8 cellular contexts compared by ENCODE assay signal in genomic region chr14:55191881-55192616, GRCh38. TPM values are rescaled to one million over a fixed set of nuclear protein-coding genes. Genes with fewer than 3 reads are reported as not detected.
DNase-seq lines count a peak whose midpoint lies in the region; ATAC-seq and TF ChIP-seq lines count a peak whose summit lies in the region.

No MANE protein-coding gene starts in this region.

- WGBS in hepatocyte (ENCODE audit: low lambda C conversion rate, missing lambda C conversion rate) = 42% methylated on average over 16 of the region's 16 CpGs

- H3K36me3 ChIP-seq in hepatocyte (replicated peaks; ENCODE audit: insufficient read depth, low read depth) = no peaks in the 10 kb centered on the region

- H3K9me3 ChIP-seq in T-helper 17 cell (ENCODE audit: control insufficient read depth, low read length, poor library complexity, severe bottlenecking) (no peaks in the 10 kb centered on the region), hepatocyte (ENCODE audit: low read depth) (no peaks in the 10 kb centered on the region)

- H3K27me3 Mint-ChIP-seq in T-helper 17 cell = no peaks in the 10 kb centered on the region
- no peaks in the 10 kb centered on the region for H3K27me3 Mint-ChIP-seq in stimulated activated naive B cell treated with anti-CD40 and anti-IgM and Interleukin-4, amounts not matched to agents 10 μg/mL and 1 μg/mL and 100 μg/mL, for 72 hours

- H4K20me1 ChIP-seq in hepatocyte (ENCODE audit: insufficient read depth, poor library complexity, severe bottlenecking) = no peaks in the 10 kb centered on the region

- H3K4me1 ChIP-seq in hepatocyte (ENCODE audit: insufficient read depth) = no peaks in the 10 kb centered on the region

- peaks cover 0 to 4% of the 10 kb centered on the region in 2 donors for H3K9me3 Mint-ChIP-seq in stimulated activated naive B cell treated with anti-CD40 and anti-IgM and Interleukin-4, amounts not matched to agents 10 μg/mL and 1 μg/mL and 100 μg/mL, for 72 hours

- ATAC-seq in GM21576 (IDR thresholded peaks at IDR 0.05; ENCODE audit: unreplicated experiment) = peak; percentile 24
- ATAC-seq in T-helper 17 cell = no peak
- no peak for ATAC-seq in stimulated activated naive B cell treated with anti-CD40 and anti-IgM and Interleukin-4, amounts not matched to agents 10 μg/mL and 1 μg/mL and 100 μg/mL, for 72 hours (replicated peaks)
- ATAC-seq in GM19397 (IDR thresholded peaks at IDR 0.05; ENCODE audit: unreplicated experiment) = no peak

- peak overlapping the region; percentile 95 for H3K4me3 Mint-ChIP-seq in T-helper 17 cell
- peak overlapping the region; percentile 83 to 84 for H3K4me3 Mint-ChIP-seq in stimulated activated naive B cell treated with anti-CD40 and anti-IgM and Interleukin-4, amounts not matched to agents 10 μg/mL and 1 μg/mL and 100 μg/mL, for 72 hours

- H3K4me1 Mint-ChIP-seq in T-helper 17 cell = peaks cover 21% of the 10 kb centered on the region
- peaks cover 5 to 7% of the 10 kb centered on the region in 2 donors for H3K4me1 Mint-ChIP-seq in stimulated activated naive B cell treated with anti-CD40 and anti-IgM and Interleukin-4, amounts not matched to agents 10 μg/mL and 1 μg/mL and 100 μg/mL, for 72 hours

- no peaks in the 10 kb centered on the region for H3K27me3 ChIP-seq in hepatocyte

- peak overlapping the region; percentile 72 for H3K4me2 ChIP-seq in hepatocyte

- H3K9me2 ChIP-seq in hepatocyte (replicated peaks; ENCODE audit: insufficient read depth) = no peaks in the 10 kb centered on the region

- H3K4me3 ChIP-seq in AG10803 (ENCODE audit: low read length) = peak overlapping the region; percentile 91
- peak overlapping the region; percentile 40 for H3K4me3 ChIP-seq in hepatocyte

- H3K36me3 Mint-ChIP-seq in T-helper 17 cell (ENCODE audit: low read depth) = no peaks in the 10 kb centered on the region
- no peaks in the 10 kb centered on the region for H3K36me3 Mint-ChIP-seq in stimulated activated naive B cell treated with anti-CD40 and anti-IgM and Interleukin-4, amounts not matched to agents 10 μg/mL and 1 μg/mL and 100 μg/mL, for 72 hours

- peak; percentile 5 for DNase-seq in AG10803 (ENCODE audit: low read depth)
- DNase-seq in T-helper 17 cell = no peak
- peak; percentile 5 for DNase-seq in hepatocyte (ENCODE audit: low spot score)
- no peak for DNase-seq in stimulated activated naive B cell treated with anti-CD40 and anti-IgM and Interleukin-4, amounts not matched to agents 10 μg/mL and 1 μg/mL and 100 μg/mL, for 72 hours
- DNase-seq in DMS79 (lab: John Stamatoyannopoulos, UW) = no peak
- no peak for DNase-seq in NK-92 (lab: John Stamatoyannopoulos, UW; ENCODE audit: unreplicated experiment)

- peak overlapping the region; percentile 72 for H2AFZ ChIP-seq in hepatocyte

- peak overlapping the region; percentile 59 for H3K27ac Mint-ChIP-seq in T-helper 17 cell
- H3K27ac Mint-ChIP-seq in stimulated activated naive B cell treated with anti-CD40 and anti-IgM and Interleukin-4, amounts not matched to agents 10 μg/mL and 1 μg/mL and 100 μg/mL, for 72 hours = peak overlapping the region; percentile 57

- peak overlapping the region; percentile 58 for H3K27ac ChIP-seq in hepatocyte

- TF ChIP-seq CTCF in AG10803 (conservative IDR thresholded peaks at IDR 0.05; ENCODE audit: low read length) = no peak
- no peak for TF ChIP-seq CTCF in hepatocyte (IDR thresholded peaks at IDR 0.05; ENCODE audit: poor library complexity)

- H3K79me2 ChIP-seq in hepatocyte = peaks cover 30% of the 10 kb centered on the region

RNA-seq across cellular contexts. Expression of gene DLGAP5, which starts 0.7 kb away (rescaled TPM):
- under 1 TPM in 1 of 2 donors, not detected in 1; 0.12 TPM for total RNA-seq in T-helper 17 cell
- 10.0 and 10.8 TPM in 2 replicates for total RNA-seq in hepatocyte
- 4.1 and 7.7 TPM in 2 replicates for polyA plus RNA-seq in hepatocyte

Comparison
In these comparisons a context has a peak if more than half of its experiments do, and no peak if none do; other contexts are left out.
1. DNase-seq: peak in AG10803 (single experiment) and hepatocyte (single experiment); none in T-helper 17 cell (0 of 3), stimulated activated naive B cell treated with anti-CD40 and anti-IgM and Interleukin-4, amounts not matched to agents 10 μg/mL and 1 μg/mL and 100 μg/mL, for 72 hours (single experiment), DMS79 (single experiment) and NK-92 (single experiment).